1 cellular context compared by ENCODE assay signal in genomic region chr2:29420484-29420883, GRCh38.
TF ChIP-seq lines count a peak whose summit lies in the region.

No MANE protein-coding gene starts in this region.

TF ChIP-seq in GM23338, 12 proteins besides CTCF, POLR2A, EP300 and RAD21 (continued from another document):
- TF ChIP-seq ZNF462 (CRISPR knock-in tag; IDR thresholded peaks at IDR 0.05) (no peak), CREB1 (CRISPR knock-in tag; IDR thresholded peaks at IDR 0.05; ENCODE audit: low read depth) (no peak), EZH2 (IDR thresholded peaks at IDR 0.05; ENCODE audit: low read depth, unreplicated experiment) (no peak), ZNF114 (CRISPR knock-in tag; IDR thresholded peaks at IDR 0.05) (no peak), EZH2phosphoT487 (IDR thresholded peaks at IDR 0.05; ENCODE audit: unreplicated experiment) (no peak), POLR2AphosphoS5 (IDR thresholded peaks at IDR 0.05; ENCODE audit: low read depth) (no peak), ZNF331 (CRISPR knock-in tag; IDR thresholded peaks at IDR 0.05; ENCODE audit: low read depth) (no peak), ETS1 (IDR thresholded peaks at IDR 0.05) (no peak)
